ENCODE assay signal across 24 cellular contexts in the genomic region with DNA sequence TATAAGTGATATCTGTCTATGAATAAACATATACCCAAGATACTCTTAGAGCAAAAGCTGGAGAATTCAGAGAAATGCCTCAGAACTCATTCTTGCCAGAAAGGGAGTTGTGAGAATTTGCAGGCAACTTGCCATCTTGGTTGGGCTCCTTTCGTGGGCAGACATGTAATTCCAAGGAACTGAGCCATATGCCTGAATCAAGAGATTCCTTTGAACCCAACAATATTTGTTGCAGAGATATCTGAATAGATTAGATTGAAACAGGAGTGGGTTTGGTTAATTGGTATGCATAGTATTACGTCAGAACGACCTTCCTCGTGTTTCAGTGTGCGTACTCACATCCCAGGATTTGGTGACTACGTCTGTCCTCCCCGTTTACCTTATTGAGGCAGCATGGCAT.
DNase-seq lines count a peak whose midpoint lies in the region; ATAC-seq, FAIRE-seq and TF ChIP-seq lines count a peak whose summit lies in the region.
"Had no signal": no experiment of that assay in that cellular context is flagged by ENCODE, and none has a peak within 500 bp of the region (broad histone marks: within the 10 kb centered on the region; RNA-seq: fewer than 3 reads in every experiment).

No MANE protein-coding gene starts in this region.

- H3K36me3 Mint-ChIP-seq in Calu3 (ENCODE audit: insufficient read depth, unreplicated experiment) = peaks cover 9% of the 10 kb centered on the region
- H3K36me3 Mint-ChIP-seq in activated CD8-positive, alpha-beta T cell treated with anti-CD3 and anti-CD28 coated beads for 36 hours (ENCODE audit: low read depth) = no peaks in the 10 kb centered on the region
- H3K36me3 Mint-ChIP-seq: IgD-negative memory B cell had no signal

- no peaks in the 10 kb centered on the region for H3K9me2 ChIP-seq in SK-N-SH

- no peaks in the 10 kb centered on the region for H4K20me1 ChIP-seq in SK-N-SH (ENCODE audit: insufficient read depth)
- H4K20me1 ChIP-seq: BLaER1 treated with 17β-estradiol and CSF1 and Interleukin-3, amounts not matched to agents 10 nM and 100 nM had no signal

- 75% methylated on average over 7 of the region's 7 CpGs for whole genome bisulfite sequencing in SK-N-SH (ENCODE audit: low lambda C conversion rate)

- H3K9me3 Mint-ChIP-seq in Calu3 (ENCODE audit: low read depth, unreplicated experiment) = peaks cover 6% of the 10 kb centered on the region
- H3K9me3 Mint-ChIP-seq in activated CD8-positive, alpha-beta T cell treated with anti-CD3 and anti-CD28 coated beads for 36 hours = peaks cover 5% of the 10 kb centered on the region
- H3K9me3 Mint-ChIP-seq: central memory CD8-positive, alpha-beta T cell had no signal

- peaks cover 0 to 2% of the 10 kb centered on the region in 2 experiments; a peak in 1 of 4 replicates for H3K4me1 ChIP-seq in SK-N-SH (ENCODE audit: control insufficient read depth in 1 of 2, insufficient read depth in 2 of 2, low read depth in 1 of 2, low read length in 1 of 2)
- H3K4me1 ChIP-seq: adrenal gland, upper lobe of left lung had no signal

- no peaks in the 10 kb centered on the region for H3K27me3 ChIP-seq in SK-N-SH (ENCODE audit: insufficient read depth)
- H3K27me3 ChIP-seq: adrenal gland; BLaER1 treated with 17β-estradiol and CSF1 and Interleukin-3, amounts not matched to agents 10 nM and 100 nM; upper lobe of left lung had no signal

- DNase-seq in SK-N-SH = no peak
- DNase-seq in RCC 7860 (ENCODE audit: low spot score) = peak; percentile 48
- peak; percentile 8 for DNase-seq in fibroblast of gingiva (ENCODE audit: low read depth)
- peak; percentile 42 for DNase-seq in renal cortical epithelial cell (ENCODE audit: low read depth)
- DNase-seq in Calu3 = no peak
- DNase-seq in activated CD8-positive, alpha-beta T cell treated with anti-CD3 and anti-CD28 coated beads for 36 hours = no peak
- DNase-seq in NCI-H1436 (lab: John Stamatoyannopoulos, UW) = no peak
- DNase-seq: 8988T; activated CD4-positive, CD25-positive, alpha-beta regulatory T cell; activated T-cell treated with anti-CD3 and anti-CD28 coated beads, Interleukin-2, amount 50 U/mL, for 1 hour; adrenal gland; effector CD4-positive, alpha-beta T cell; GOT3; left ventricle myocardium inferior; NCI-H1436 treated with DMSO at 0.1 percent for 48 hours; NCI-H524; nephron progenitor cell; T-helper 9 cell; upper lobe of left lung had no signal

- CTCF ChIA-PET in SK-N-SH (lab: Yijun Ruan, JAX) = no interaction called here
- CTCF ChIA-PET in Calu3 (lab: Charles Lee) = no interaction called here
- CTCF ChIA-PET in activated CD8-positive, alpha-beta T cell treated with anti-CD3 and anti-CD28 coated beads for 36 hours (lab: Charles Lee) = no interaction called here

- H3F3A ChIP-seq in SK-N-SH (replicated peaks; ENCODE audit: insufficient read depth) = no peaks in the 10 kb centered on the region

- no peak overlapping the region for H3K27ac ChIP-seq in SK-N-SH (ENCODE audit: low read depth in 2 of 2, low read length in 1 of 2)
- H3K27ac ChIP-seq: adrenal gland; BLaER1 treated with 17β-estradiol and CSF1 and Interleukin-3, amounts not matched to agents 10 nM and 100 nM; HL-60; left ventricle myocardium inferior; upper lobe of left lung had no signal

- ATAC-seq in SK-N-SH treated with all-trans-retinoic acid at 6 μM for 48 hours = no peak
- ATAC-seq in activated CD8-positive, alpha-beta T cell treated with anti-CD3 and anti-CD28 coated beads for 36 hours = no peak

- no peak overlapping the region for H3K4me3 Mint-ChIP-seq in Calu3 (ENCODE audit: low read depth, unreplicated experiment)
- no peak overlapping the region for H3K4me3 Mint-ChIP-seq in activated CD8-positive, alpha-beta T cell treated with anti-CD3 and anti-CD28 coated beads for 36 hours
- H3K4me3 Mint-ChIP-seq: central memory CD8-positive, alpha-beta T cell; IgD-negative memory B cell; nephron progenitor cell had no signal

- no peaks in the 10 kb centered on the region for H3K9me3 ChIP-seq in SK-N-SH
- H3K9me3 ChIP-seq: adrenal gland, upper lobe of left lung had no signal

- H3K9ac ChIP-seq in SK-N-SH = no peak overlapping the region
- H3K9ac ChIP-seq: BLaER1 treated with 17β-estradiol and CSF1 and Interleukin-3, amounts not matched to agents 10 nM and 100 nM had no signal

- H3K36me3 ChIP-seq in SK-N-SH (replicated peaks in 1 of 2; ENCODE audit: control insufficient read depth in 1 of 2, insufficient read depth in 2 of 2, low read length in 1 of 2) = no peaks in the 10 kb centered on the region
- H3K36me3 ChIP-seq: adrenal gland; BLaER1 treated with 17β-estradiol and CSF1 and Interleukin-3, amounts not matched to agents 10 nM and 100 nM; upper lobe of left lung had no signal

- H3K4me2 ChIP-seq in SK-N-SH = no peak overlapping the region
- H3K4me2 ChIP-seq: BLaER1 treated with 17β-estradiol and CSF1 and Interleukin-3, amounts not matched to agents 10 nM and 100 nM had no signal

- no peak overlapping the region for H3K4me3 ChIP-seq in SK-N-SH (ENCODE audit: low read depth in 2 of 2, low read length in 1 of 2)
- H3K4me3 ChIP-seq: adrenal gland; BLaER1 treated with 17β-estradiol and CSF1 and Interleukin-3, amounts not matched to agents 10 nM and 100 nM; left ventricle myocardium inferior; upper lobe of left lung had no signal

- H3K27ac Mint-ChIP-seq in Calu3 (ENCODE audit: unreplicated experiment) = no peak overlapping the region
- H3K27ac Mint-ChIP-seq in activated CD8-positive, alpha-beta T cell treated with anti-CD3 and anti-CD28 coated beads for 36 hours = no peak overlapping the region
- H3K27ac Mint-ChIP-seq: IgD-negative memory B cell, nephron progenitor cell had no signal

- BruUV-seq in Calu3 (replicated peaks; lab: Mats Ljungman, UMichigan) = no TSS peak

- no peak for FAIRE-seq in RCC 7860 (lab: Jason Lieb, UNC)

- POLR2A ChIA-PET in SK-N-SH (lab: Yijun Ruan, JAX) = no interaction called here
- POLR2A ChIA-PET in activated CD8-positive, alpha-beta T cell treated with anti-CD3 and anti-CD28 coated beads for 36 hours (lab: Charles Lee) = no interaction called here

- peaks cover 9% of the 10 kb centered on the region for H3K4me1 Mint-ChIP-seq in Calu3 (ENCODE audit: low read depth, unreplicated experiment)
- H3K4me1 Mint-ChIP-seq in activated CD8-positive, alpha-beta T cell treated with anti-CD3 and anti-CD28 coated beads for 36 hours (ENCODE audit: low read depth) = no peaks in the 10 kb centered on the region
- H3K4me1 Mint-ChIP-seq: central memory CD8-positive, alpha-beta T cell; IgD-negative memory B cell had no signal

- no peak overlapping the region for H2AFZ ChIP-seq in SK-N-SH (ENCODE audit: low read depth)

- intact Hi-C loops in Calu3 (cut with micrococcal nuclease; ENCODE audit: unreplicated experiment) = no loop called here
- intact Hi-C loops in activated CD8-positive, alpha-beta T cell treated with anti-CD3 and anti-CD28 coated beads for 36 hours (cut with micrococcal nuclease) = no loop called here

- H3K27me3 Mint-ChIP-seq in Calu3 (ENCODE audit: unreplicated experiment) = no peaks in the 10 kb centered on the region
- H3K27me3 Mint-ChIP-seq in activated CD8-positive, alpha-beta T cell treated with anti-CD3 and anti-CD28 coated beads for 36 hours = peaks cover 3% of the 10 kb centered on the region
- H3K27me3 Mint-ChIP-seq: IgD-negative memory B cell had no signal

- no peaks in the 10 kb centered on the region for H3K79me2 ChIP-seq in SK-N-SH (ENCODE audit: insufficient read depth)

- TF ChIP-seq EP300 in SK-N-SH (IDR thresholded peaks at IDR 0.05; ENCODE audit: borderline replicate concordance in 1 of 2, low read depth in 1 of 2, low read length in 1 of 2) = peak in 1 of 2 experiments; percentile 42; a peak in 1 of 4 replicates

- TF ChIP-seq RAD21 in SK-N-SH (IDR thresholded peaks at IDR 0.05; ENCODE audit: low read length) = no peak

- TF ChIP-seq CTCF in SK-N-SH (IDR thresholded peaks at IDR 0.05) = no peak
- no peak for TF ChIP-seq CTCF in Calu3 (IDR thresholded peaks at IDR 0.05; ENCODE audit: unreplicated experiment)
- TF ChIP-seq CTCF in activated CD8-positive, alpha-beta T cell treated with anti-CD3 and anti-CD28 coated beads for 36 hours (IDR thresholded peaks at IDR 0.05) = no peak

TF ChIP-seq in SK-N-SH, 30 proteins besides CTCF, POLR2A, EP300 and RAD21 (continues in another document):
- TF ChIP-seq NFIC (IDR thresholded peaks at IDR 0.05; ENCODE audit: borderline replicate concordance) (peak; percentile 40; the same call in 1 of the 2 replicates), MEF2A (IDR thresholded peaks at IDR 0.05; ENCODE audit: borderline replicate concordance, low read depth) (no peak), TCF12 (IDR thresholded peaks at IDR 0.05) (peak; percentile 57), FOXM1 (IDR thresholded peaks at IDR 0.05; ENCODE audit: low read depth) (no peak), TEAD4 (IDR thresholded peaks at IDR 0.05; ENCODE audit: borderline replicate concordance, insufficient read depth) (0 out of 2 replicates have a peak, but pooled peaks have one; percentile 35)
- TF ChIP-seq, protein P1, sequence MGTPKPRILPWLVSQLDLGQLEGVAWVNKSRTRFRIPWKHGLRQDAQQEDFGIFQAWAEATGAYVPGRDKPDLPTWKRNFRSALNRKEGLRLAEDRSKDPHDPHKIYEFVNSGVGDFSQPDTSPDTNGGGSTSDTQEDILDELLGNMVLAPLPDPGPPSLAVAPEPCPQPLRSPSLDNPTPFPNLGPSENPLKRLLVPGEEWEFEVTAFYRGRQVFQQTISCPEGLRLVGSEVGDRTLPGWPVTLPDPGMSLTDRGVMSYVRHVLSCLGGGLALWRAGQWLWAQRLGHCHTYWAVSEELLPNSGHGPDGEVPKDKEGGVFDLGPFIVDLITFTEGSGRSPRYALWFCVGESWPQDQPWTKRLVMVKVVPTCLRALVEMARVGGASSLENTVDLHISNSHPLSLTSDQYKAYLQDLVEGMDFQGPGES (IDR thresholded peaks at IDR 0.05; ENCODE audit: low read depth, low read length) = no peak

TF ChIP-seq in SK-N-SH treated with all-trans-retinoic acid at 6 μM for 48 hours, 23 proteins besides CTCF, POLR2A, EP300 and RAD21 (continues in another document):
- TF ChIP-seq ESRRG (CRISPR knock-in tag; IDR thresholded peaks at IDR 0.05) = no peak
- TF ChIP-seq ZNF8 (CRISPR knock-in tag; IDR thresholded peaks at IDR 0.05) = no peak
- TF ChIP-seq ARNTL (CRISPR knock-in tag; IDR thresholded peaks at IDR 0.05; ENCODE audit: borderline replicate concordance, low read depth) = no peak
- TF ChIP-seq CSDC2 (CRISPR knock-in tag; IDR thresholded peaks at IDR 0.05) = no peak
- no peak for TF ChIP-seq RARB (CRISPR knock-in tag; IDR thresholded peaks at IDR 0.05)
- no peak for TF ChIP-seq ZFP3 (CRISPR knock-in tag; IDR thresholded peaks at IDR 0.05)
- no peak for TF ChIP-seq SNAI2 (CRISPR knock-in tag; IDR thresholded peaks at IDR 0.05)

Comparison
In these comparisons a context has a peak if more than half of its experiments do, and no peak if none do; other contexts are left out.
1. DNase-seq: peak in RCC 7860 (single experiment), fibroblast of gingiva (single experiment) and renal cortical epithelial cell (single experiment); none in SK-N-SH (single experiment), Calu3 (single experiment), activated CD8-positive, alpha-beta T cell treated with anti-CD3 and anti-CD28 coated beads for 36 hours (single experiment) and NCI-H1436 (single experiment).